Comparison of ENCODE assay signal across 15 cellular contexts in genomic region chr3:110237091-110237615, GRCh38.
DNase-seq lines count a peak whose midpoint lies in the region; TF ChIP-seq lines count a peak whose summit lies in the region.
"Had no signal": no experiment of that assay in that cellular context is flagged by ENCODE, and none has a peak within 500 bp of the region (broad histone marks: within the 10 kb centered on the region; RNA-seq: fewer than 3 reads in every experiment).

No MANE protein-coding gene starts in this region.

- H3K27me3 ChIP-seq in NT2/D1 (ENCODE audit: insufficient read depth, insufficient read length) (no peaks in the 10 kb centered on the region), Peyer's patch (no peaks in the 10 kb centered on the region)

- H3K9ac ChIP-seq in NT2/D1 (ENCODE audit: insufficient read length, low read depth) = no peak overlapping the region

- peaks cover 4% of the 10 kb centered on the region for H3K36me3 Mint-ChIP-seq in osteocyte (ENCODE audit: unreplicated experiment)

- peaks cover 7% of the 10 kb centered on the region for H3K9me3 Mint-ChIP-seq in osteocyte (ENCODE audit: unreplicated experiment)

- no peaks in the 10 kb centered on the region for H3K36me3 ChIP-seq in NT2/D1 (ENCODE audit: insufficient read depth, insufficient read length, low read length)
- H3K36me3 ChIP-seq in Peyer's patch = no peaks in the 10 kb centered on the region

- H3K4me1 ChIP-seq in NT2/D1 (ENCODE audit: insufficient read depth, insufficient read length) = no peaks in the 10 kb centered on the region
- H3K4me1 ChIP-seq in Peyer's patch = no peaks in the 10 kb centered on the region

- no peak overlapping the region for H3K4me3 ChIP-seq in NT2/D1 (ENCODE audit: insufficient read length, low read depth)
- no peak overlapping the region for H3K4me3 ChIP-seq in Peyer's patch
- H3K4me3 ChIP-seq: K562 had no signal

- no peaks in the 10 kb centered on the region for H3K27me3 Mint-ChIP-seq in osteocyte (ENCODE audit: unreplicated experiment)

- no peak for TF ChIP-seq CTCF in osteocyte (IDR thresholded peaks at IDR 0.05)
- no peak for TF ChIP-seq CTCF in Peyer's patch (IDR thresholded peaks at IDR 0.05)

- peaks cover 15% of the 10 kb centered on the region for H3K4me1 Mint-ChIP-seq in osteocyte (ENCODE audit: unreplicated experiment)

- H3K9me3 ChIP-seq in NT2/D1 (ENCODE audit: insufficient read depth, low read length) (no peaks in the 10 kb centered on the region), Peyer's patch (no peaks in the 10 kb centered on the region)

- no peak for TF ChIP-seq POLR2A in Peyer's patch (IDR thresholded peaks at IDR 0.05)

- H3K27ac ChIP-seq in Peyer's patch = no peak overlapping the region

- peak; percentile 9 for DNase-seq in EH (ENCODE audit: low read depth)
- peak; percentile 8 for DNase-seq in NT2/D1 (ENCODE audit: low read depth, low spot score)
- DNase-seq in fibroblast of peridontal ligament (ENCODE audit: extremely low read depth) = peak; percentile 78
- no peak for DNase-seq in osteocyte (ENCODE audit: extremely low spot score, unreplicated experiment)
- no peak for DNase-seq in Peyer's patch
- no peak for DNase-seq in iPS-NIHi11 (ENCODE audit: low spot score)
- DNase-seq in HUDEP-2 (lab: John Stamatoyannopoulos, UW; ENCODE audit: unreplicated experiment in 76 of 76) = no peak
- DNase-seq: C1 segment of cervical spinal cord, DMS 273 treated with DMSO at 0.1 percent for 48 hours, GF-D8, NCI-H1436, NCI-H2029, NCI-H2171 treated with DMSO at 0.1 percent for 48 hours, NCI-H510A had no signal

- H3K4me3 Mint-ChIP-seq in osteocyte (ENCODE audit: unreplicated experiment) = no peak overlapping the region

- H3K27ac Mint-ChIP-seq in osteocyte (ENCODE audit: unreplicated experiment) = peak overlapping the region; percentile 20

Comparison
In these comparisons a context has a peak if more than half of its experiments do, and no peak if none do; other contexts are left out.
1. DNase-seq: peak in EH (single experiment), NT2/D1 (single experiment) and fibroblast of peridontal ligament (single experiment); none in osteocyte (single experiment), Peyer's patch (0 of 3), iPS-NIHi11 (single experiment) and HUDEP-2 (0 of 76).